Comparison of ENCODE assay signal across 3 cellular contexts in the genomic region with DNA sequence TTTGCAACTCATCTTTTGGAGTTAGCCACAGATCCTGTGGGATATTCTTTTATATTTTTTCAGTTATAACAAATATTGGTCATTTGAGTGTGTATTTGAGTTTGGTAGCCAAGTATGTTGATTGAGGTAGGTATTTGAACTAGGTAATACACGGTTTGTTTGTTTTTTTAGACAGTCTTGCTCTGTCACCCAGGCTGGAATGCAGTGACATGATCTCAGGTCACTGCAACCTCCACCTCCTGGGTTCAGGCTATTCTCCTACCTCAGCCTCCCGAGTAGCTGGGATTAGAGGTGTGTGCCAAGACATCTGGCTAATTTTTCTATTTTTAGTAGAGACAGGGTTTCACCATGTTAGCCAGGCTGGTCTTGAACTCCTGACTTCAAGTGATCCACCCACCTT. TPM values are rescaled to one million over a fixed set of nuclear protein-coding genes. Genes with fewer than 3 reads are reported as not detected.
"Had no signal": no experiment of that assay in that cellular context is flagged by ENCODE, and none has a peak within 500 bp of the region (broad histone marks: within the 10 kb centered on the region; RNA-seq: fewer than 3 reads in every experiment).

No MANE protein-coding gene starts in this region.

RNA-seq across cellular contexts. Expression of a gene that starts 37.0 kb away (rescaled TPM):
- total RNA-seq: activated CD4-positive, alpha-beta memory T cell treated with anti-CD3 and anti-CD28 coated beads for 36 hours; activated CD4-positive, alpha-beta T cell treated with anti-CD3 and anti-CD28 coated beads, Interleukin-2, amount 10 ng/mL, durations not matched to agents 24 days and 14 days; activated CD8-positive, alpha-beta T cell treated with anti-CD3 and anti-CD28 coated beads for 36 hours had no signal
